Comparison of ENCODE assay signal across 17 cellular contexts in genomic region chr1:154842635-154843034, GRCh38. TPM values are rescaled to one million over a fixed set of nuclear protein-coding genes. Genes with fewer than 3 reads are reported as not detected.
DNase-seq lines count a peak whose midpoint lies in the region; ATAC-seq, FAIRE-seq and TF ChIP-seq lines count a peak whose summit lies in the region.
"Had no signal": no experiment of that assay in that cellular context is flagged by ENCODE, and none has a peak within 500 bp of the region (broad histone marks: within the 10 kb centered on the region; RNA-seq: fewer than 3 reads in every experiment).

No MANE protein-coding gene starts in this region.

- no peak overlapping the region for H3K14ac ChIP-seq in mesenchymal stem cell (ENCODE audit: low read length in 2 of 2)

- H3K36me3 ChIP-seq in OCI-LY3 (replicated peaks; ENCODE audit: low read depth, low read length) (no peaks in the 10 kb centered on the region), mesenchymal stem cell (ENCODE audit: control insufficient read depth in 1 of 2, insufficient read depth in 2 of 2, low read depth in 1 of 2, low read length in 2 of 2) (no peaks in the 10 kb centered on the region), pancreas (no peaks in the 10 kb centered on the region)
- H3K36me3 ChIP-seq: BLaER1, Peyer's patch had no signal

- H3K4me2 ChIP-seq in OCI-LY3 (ENCODE audit: low read length) (0 out of 2 replicates have a peak overlapping the region, but pooled peaks have one; percentile 2), mesenchymal stem cell (ENCODE audit: low read length, poor library complexity, severe bottlenecking) (no peak overlapping the region)

- H2BK15ac ChIP-seq in mesenchymal stem cell (ENCODE audit: low read depth, poor library complexity, severe bottlenecking), result no peak overlapping the region

- H2AK5ac ChIP-seq in mesenchymal stem cell (ENCODE audit: low read length, severe bottlenecking), result no peak overlapping the region

- no peak overlapping the region for H4K91ac ChIP-seq in mesenchymal stem cell (ENCODE audit: low read length)

- no peak overlapping the region for H2BK5ac ChIP-seq in mesenchymal stem cell (ENCODE audit: low read depth, low read length, poor library complexity, severe bottlenecking)

- WGBS in mesenchymal stem cell, result 49% methylated on average over 5 of the region's 8 CpGs
- 75 to 78% methylated on average over 7 of the region's 8 CpGs for WGBS in pancreas, 2 donors

- H4K20me1 ChIP-seq in OCI-LY3 (ENCODE audit: insufficient read depth, low read length), result no peaks in the 10 kb centered on the region
- H4K20me1 ChIP-seq: BLaER1 had no signal

- no peak overlapping the region for H3K4ac ChIP-seq in mesenchymal stem cell (ENCODE audit: low read depth in 1 of 2, low read length in 2 of 2)

- intact Hi-C loops in pancreas (cut with DNase I), result no loop called here

- peak overlapping the region; percentile 34 to 88 for H2BK12ac ChIP-seq in mesenchymal stem cell (ENCODE audit: low read length in 2 of 2)

- H3K4me3 ChIP-seq in OCI-LY3 (ENCODE audit: low read length) (no peak overlapping the region), mesenchymal stem cell (ENCODE audit: insufficient read depth in 1 of 2, low read depth in 1 of 2, low read length in 2 of 2) (no peak overlapping the region), pancreas (no peak overlapping the region)
- H3K4me3 ChIP-seq: BLaER1, Peyer's patch had no signal

- ATAC-seq in pancreas (no peak), HG03045 (IDR thresholded peaks at IDR 0.05; ENCODE audit: unreplicated experiment) (no peak)

- H3K23ac ChIP-seq in mesenchymal stem cell (ENCODE audit: low read length in 2 of 2), result no peak overlapping the region

- no peak overlapping the region for H4K8ac ChIP-seq in mesenchymal stem cell (ENCODE audit: low read length)

- H3K27me3 ChIP-seq in OCI-LY3 (ENCODE audit: low read depth, low read length) (no peaks in the 10 kb centered on the region), mesenchymal stem cell (ENCODE audit: control insufficient read depth in 1 of 2, insufficient read depth in 1 of 2, low read length in 2 of 2) (peaks cover 30 to 69% of the 10 kb centered on the region in 2 experiments), pancreas (no peaks in the 10 kb centered on the region)
- H3K27me3 ChIP-seq: BLaER1, Peyer's patch had no signal

- FAIRE-seq in pancreas (lab: Jason Lieb, UNC), result no peak
- FAIRE-seq: HTR-8/SVneo had no signal

- no peaks in the 10 kb centered on the region for H3K9me3 ChIP-seq in OCI-LY3 (ENCODE audit: insufficient read depth, low read length)
- no peaks in the 10 kb centered on the region for H3K9me3 ChIP-seq in mesenchymal stem cell (ENCODE audit: control insufficient read depth, low read length)
- no peaks in the 10 kb centered on the region for H3K9me3 ChIP-seq in pancreas
- H3K9me3 ChIP-seq: BLaER1, Peyer's patch had no signal

- H2AFZ ChIP-seq in OCI-LY3 (ENCODE audit: low read depth, low read length), result no peak overlapping the region
- no peak overlapping the region for H2AFZ ChIP-seq in mesenchymal stem cell (ENCODE audit: low read depth, low read length)

- DNase-seq in NCI-H1436 (lab: John Stamatoyannopoulos, UW) (peak; percentile 28), NCI-H1436 treated with DMSO at 0.1 percent for 48 hours (lab: John Stamatoyannopoulos, UW) (no peak), NCI-H1694 (lab: John Stamatoyannopoulos, UW) (peak; percentile 94), mesenchymal stem cell (no peak), pancreas (no peak), DMS79 (lab: John Stamatoyannopoulos, UW) (no peak)
- DNase-seq: HCEC 1CT, KBM-7, NCI-H1092 treated with DMSO at 0.1 percent for 48 hours, NCI-H1930, Peyer's patch, SHP77 had no signal

- TF ChIP-seq CTCF in OCI-LY3 (IDR thresholded peaks at IDR 0.05; ENCODE audit: low read depth, low read length) (no peak), pancreas (IDR thresholded peaks at IDR 0.05) (no peak)

- peak overlapping the region; percentile 14 to 91 for H3K18ac ChIP-seq in mesenchymal stem cell (ENCODE audit: low read depth in 1 of 2, low read length in 2 of 2)

- H3K79me2 ChIP-seq in OCI-LY3 (ENCODE audit: low read length), result no peaks in the 10 kb centered on the region

- H3K4me1 ChIP-seq in OCI-LY3 (ENCODE audit: low read length) (peaks cover 26% of the 10 kb centered on the region), mesenchymal stem cell (ENCODE audit: control insufficient read depth, insufficient read depth, low read depth, low read length) (peaks cover 3% of the 10 kb centered on the region), pancreas (no peaks in the 10 kb centered on the region)

- no peak overlapping the region for H3K9ac ChIP-seq in OCI-LY3 (ENCODE audit: low read length)
- no peak overlapping the region for H3K9ac ChIP-seq in mesenchymal stem cell (ENCODE audit: low read length)
- H3K9ac ChIP-seq: BLaER1 had no signal

- H2BK120ac ChIP-seq in mesenchymal stem cell (ENCODE audit: low read depth, low read length), result no peak overlapping the region

- H3K79me1 ChIP-seq in mesenchymal stem cell (replicated peaks; ENCODE audit: low read length, poor library complexity, severe bottlenecking), result no peaks in the 10 kb centered on the region

- H3K27ac ChIP-seq in OCI-LY3 (ENCODE audit: low read length) (no peak overlapping the region), mesenchymal stem cell (ENCODE audit: low read length, poor library complexity, severe bottlenecking) (no peak overlapping the region), pancreas (no peak overlapping the region)
- H3K27ac ChIP-seq: 22Rv1, BLaER1, Peyer's patch had no signal

RNA-seq across cellular contexts. Expression of gene KCNN3, which starts 27.4 kb away (rescaled TPM):
- 0.81 TPM for polyA plus RNA-seq in mesenchymal stem cell (2013, experiment 1 of 2)
- 0.75 TPM for polyA plus RNA-seq in mesenchymal stem cell (2013, experiment 2 of 2)
- 1 to 10 TPM in 1 of 6 donors, under 1 TPM in 5; 0.23 to 1.0 (median 0.36) TPM for total RNA-seq in pancreas
- polyA plus RNA-seq in pancreas, result under 1 TPM; 0.11 to 0.35 TPM

Comparison
In these comparisons a context has a peak if more than half of its experiments do, and no peak if none do; other contexts are left out.
1. DNase-seq: peak in NCI-H1436 (single experiment) and NCI-H1694 (single experiment); none in NCI-H1436 treated with DMSO at 0.1 percent for 48 hours (single experiment), mesenchymal stem cell (single experiment), pancreas (0 of 6) and DMS79 (single experiment).